Comparison of ENCODE assay signal across 2 cellular contexts in the genomic region with DNA sequence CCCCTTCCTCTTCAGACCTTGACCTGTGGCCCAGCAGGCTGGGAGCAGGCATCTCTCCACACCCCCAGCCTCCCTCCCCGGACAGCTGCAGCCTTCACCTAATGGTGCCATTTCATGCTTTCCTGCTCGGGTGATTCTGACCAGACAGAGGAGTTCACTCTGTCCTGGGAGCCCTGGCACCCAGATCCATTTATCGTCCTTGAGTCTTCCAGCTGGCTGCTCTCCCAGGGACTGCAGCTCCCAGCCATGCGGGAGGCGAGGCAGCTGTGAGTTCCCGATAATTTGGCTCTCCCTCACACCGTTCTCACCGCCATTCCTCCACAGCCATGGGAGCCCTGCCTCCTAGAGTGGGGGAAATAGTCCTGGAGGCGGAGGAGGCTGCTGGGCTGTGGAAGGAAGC. TPM values are rescaled to one million over a fixed set of nuclear protein-coding genes. Genes with fewer than 3 reads are reported as not detected.
"Had no signal": no experiment of that assay in that cellular context is flagged by ENCODE, and none has a peak within 500 bp of the region (broad histone marks: within the 10 kb centered on the region; RNA-seq: fewer than 3 reads in every experiment).

No MANE protein-coding gene starts in this region.

RNA-seq across cellular contexts. Expression of a gene that starts 32.6 kb away (rescaled TPM):
- total RNA-seq: smooth muscle cell had no signal
- polyA plus RNA-seq: naive thymus-derived CD4-positive, alpha-beta T cell; smooth muscle cell had no signal
